In the genomic region with DNA sequence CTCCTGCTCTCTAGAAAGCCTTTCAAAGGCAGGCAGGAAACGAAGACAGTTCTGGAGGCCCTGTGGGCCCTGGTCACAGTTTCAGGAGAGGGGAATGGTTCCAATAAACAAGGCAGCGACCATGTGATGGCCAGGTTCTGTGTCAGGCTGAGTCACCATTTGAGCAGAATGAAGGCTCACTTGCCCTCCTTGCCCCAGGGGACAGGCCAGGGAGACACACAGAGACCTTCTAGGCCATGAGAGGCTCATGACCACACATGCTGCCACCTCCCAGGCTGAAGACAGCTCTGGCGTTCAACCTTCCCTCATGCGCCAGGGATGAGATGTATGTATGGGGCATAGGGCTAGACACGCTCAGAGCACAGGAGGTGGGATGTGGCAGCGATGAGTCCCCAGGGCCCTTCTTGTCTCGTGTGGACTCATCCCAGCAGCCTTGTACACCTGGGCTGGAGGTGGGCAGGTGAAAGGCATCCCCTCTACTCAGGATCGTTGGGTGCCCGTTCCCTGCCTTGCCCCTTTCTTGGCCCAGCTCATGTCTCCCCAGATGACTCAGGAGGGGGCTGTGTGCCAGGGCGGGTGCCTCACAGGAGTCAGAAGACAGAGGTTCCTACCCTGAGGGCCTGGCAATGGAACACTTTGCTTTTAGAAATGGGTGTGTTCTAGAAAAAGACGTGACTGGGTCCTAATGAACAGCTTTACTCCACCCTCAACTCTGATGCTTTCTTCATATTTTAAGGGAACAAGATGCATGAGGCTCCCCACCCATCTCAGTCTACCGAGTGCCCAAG, we compare ENCODE assay signal across 1 cellular context.
TF ChIP-seq lines count a peak whose summit lies in the region.

No MANE protein-coding gene starts in this region.

TF ChIP-seq in GM12878, 131 proteins besides CTCF, POLR2A, EP300 and RAD21:
- no peak for TF ChIP-seq ELK1 (IDR thresholded peaks at IDR 0.05; ENCODE audit: low read depth, low read length)
